In the genomic region with DNA sequence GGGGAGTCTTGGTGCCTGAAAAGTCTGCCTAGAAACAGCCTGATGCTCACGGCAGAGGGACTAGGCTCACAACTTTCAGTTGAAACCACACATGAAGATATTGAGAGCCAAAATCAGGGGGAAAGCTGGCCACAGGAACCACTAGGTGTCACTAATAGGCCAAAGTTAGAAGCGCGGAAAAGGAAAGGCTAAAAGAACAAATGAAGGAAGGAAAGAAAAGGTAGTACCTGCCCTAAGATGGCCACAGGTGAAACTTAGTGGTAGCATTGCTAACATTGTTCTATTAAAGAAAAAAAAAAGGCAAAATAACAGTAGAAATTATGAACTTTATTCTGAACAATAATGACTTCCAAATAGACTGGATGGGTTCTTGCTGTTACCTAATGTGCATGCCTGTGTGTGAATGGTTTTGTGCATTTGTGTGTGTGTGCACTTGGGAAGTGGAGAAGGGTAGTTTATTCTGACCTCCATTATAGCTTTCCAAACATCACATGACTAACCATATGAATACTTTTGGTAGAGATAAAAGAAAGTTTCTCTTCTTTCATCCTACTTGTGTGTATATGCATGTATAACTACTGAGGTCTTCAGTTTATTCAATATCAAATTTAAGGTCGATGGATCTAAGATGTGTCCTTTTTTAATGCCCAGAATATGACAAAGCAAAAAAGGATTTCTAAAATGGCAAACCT, we compare ENCODE assay signal across 1 cellular context.
TF ChIP-seq lines count a peak whose summit lies in the region.

No MANE protein-coding gene starts in this region.

TF ChIP-seq in K562, 482 proteins besides CTCF, POLR2A, EP300 and RAD21 (continued from another document):
- TF ChIP-seq, protein P1, sequence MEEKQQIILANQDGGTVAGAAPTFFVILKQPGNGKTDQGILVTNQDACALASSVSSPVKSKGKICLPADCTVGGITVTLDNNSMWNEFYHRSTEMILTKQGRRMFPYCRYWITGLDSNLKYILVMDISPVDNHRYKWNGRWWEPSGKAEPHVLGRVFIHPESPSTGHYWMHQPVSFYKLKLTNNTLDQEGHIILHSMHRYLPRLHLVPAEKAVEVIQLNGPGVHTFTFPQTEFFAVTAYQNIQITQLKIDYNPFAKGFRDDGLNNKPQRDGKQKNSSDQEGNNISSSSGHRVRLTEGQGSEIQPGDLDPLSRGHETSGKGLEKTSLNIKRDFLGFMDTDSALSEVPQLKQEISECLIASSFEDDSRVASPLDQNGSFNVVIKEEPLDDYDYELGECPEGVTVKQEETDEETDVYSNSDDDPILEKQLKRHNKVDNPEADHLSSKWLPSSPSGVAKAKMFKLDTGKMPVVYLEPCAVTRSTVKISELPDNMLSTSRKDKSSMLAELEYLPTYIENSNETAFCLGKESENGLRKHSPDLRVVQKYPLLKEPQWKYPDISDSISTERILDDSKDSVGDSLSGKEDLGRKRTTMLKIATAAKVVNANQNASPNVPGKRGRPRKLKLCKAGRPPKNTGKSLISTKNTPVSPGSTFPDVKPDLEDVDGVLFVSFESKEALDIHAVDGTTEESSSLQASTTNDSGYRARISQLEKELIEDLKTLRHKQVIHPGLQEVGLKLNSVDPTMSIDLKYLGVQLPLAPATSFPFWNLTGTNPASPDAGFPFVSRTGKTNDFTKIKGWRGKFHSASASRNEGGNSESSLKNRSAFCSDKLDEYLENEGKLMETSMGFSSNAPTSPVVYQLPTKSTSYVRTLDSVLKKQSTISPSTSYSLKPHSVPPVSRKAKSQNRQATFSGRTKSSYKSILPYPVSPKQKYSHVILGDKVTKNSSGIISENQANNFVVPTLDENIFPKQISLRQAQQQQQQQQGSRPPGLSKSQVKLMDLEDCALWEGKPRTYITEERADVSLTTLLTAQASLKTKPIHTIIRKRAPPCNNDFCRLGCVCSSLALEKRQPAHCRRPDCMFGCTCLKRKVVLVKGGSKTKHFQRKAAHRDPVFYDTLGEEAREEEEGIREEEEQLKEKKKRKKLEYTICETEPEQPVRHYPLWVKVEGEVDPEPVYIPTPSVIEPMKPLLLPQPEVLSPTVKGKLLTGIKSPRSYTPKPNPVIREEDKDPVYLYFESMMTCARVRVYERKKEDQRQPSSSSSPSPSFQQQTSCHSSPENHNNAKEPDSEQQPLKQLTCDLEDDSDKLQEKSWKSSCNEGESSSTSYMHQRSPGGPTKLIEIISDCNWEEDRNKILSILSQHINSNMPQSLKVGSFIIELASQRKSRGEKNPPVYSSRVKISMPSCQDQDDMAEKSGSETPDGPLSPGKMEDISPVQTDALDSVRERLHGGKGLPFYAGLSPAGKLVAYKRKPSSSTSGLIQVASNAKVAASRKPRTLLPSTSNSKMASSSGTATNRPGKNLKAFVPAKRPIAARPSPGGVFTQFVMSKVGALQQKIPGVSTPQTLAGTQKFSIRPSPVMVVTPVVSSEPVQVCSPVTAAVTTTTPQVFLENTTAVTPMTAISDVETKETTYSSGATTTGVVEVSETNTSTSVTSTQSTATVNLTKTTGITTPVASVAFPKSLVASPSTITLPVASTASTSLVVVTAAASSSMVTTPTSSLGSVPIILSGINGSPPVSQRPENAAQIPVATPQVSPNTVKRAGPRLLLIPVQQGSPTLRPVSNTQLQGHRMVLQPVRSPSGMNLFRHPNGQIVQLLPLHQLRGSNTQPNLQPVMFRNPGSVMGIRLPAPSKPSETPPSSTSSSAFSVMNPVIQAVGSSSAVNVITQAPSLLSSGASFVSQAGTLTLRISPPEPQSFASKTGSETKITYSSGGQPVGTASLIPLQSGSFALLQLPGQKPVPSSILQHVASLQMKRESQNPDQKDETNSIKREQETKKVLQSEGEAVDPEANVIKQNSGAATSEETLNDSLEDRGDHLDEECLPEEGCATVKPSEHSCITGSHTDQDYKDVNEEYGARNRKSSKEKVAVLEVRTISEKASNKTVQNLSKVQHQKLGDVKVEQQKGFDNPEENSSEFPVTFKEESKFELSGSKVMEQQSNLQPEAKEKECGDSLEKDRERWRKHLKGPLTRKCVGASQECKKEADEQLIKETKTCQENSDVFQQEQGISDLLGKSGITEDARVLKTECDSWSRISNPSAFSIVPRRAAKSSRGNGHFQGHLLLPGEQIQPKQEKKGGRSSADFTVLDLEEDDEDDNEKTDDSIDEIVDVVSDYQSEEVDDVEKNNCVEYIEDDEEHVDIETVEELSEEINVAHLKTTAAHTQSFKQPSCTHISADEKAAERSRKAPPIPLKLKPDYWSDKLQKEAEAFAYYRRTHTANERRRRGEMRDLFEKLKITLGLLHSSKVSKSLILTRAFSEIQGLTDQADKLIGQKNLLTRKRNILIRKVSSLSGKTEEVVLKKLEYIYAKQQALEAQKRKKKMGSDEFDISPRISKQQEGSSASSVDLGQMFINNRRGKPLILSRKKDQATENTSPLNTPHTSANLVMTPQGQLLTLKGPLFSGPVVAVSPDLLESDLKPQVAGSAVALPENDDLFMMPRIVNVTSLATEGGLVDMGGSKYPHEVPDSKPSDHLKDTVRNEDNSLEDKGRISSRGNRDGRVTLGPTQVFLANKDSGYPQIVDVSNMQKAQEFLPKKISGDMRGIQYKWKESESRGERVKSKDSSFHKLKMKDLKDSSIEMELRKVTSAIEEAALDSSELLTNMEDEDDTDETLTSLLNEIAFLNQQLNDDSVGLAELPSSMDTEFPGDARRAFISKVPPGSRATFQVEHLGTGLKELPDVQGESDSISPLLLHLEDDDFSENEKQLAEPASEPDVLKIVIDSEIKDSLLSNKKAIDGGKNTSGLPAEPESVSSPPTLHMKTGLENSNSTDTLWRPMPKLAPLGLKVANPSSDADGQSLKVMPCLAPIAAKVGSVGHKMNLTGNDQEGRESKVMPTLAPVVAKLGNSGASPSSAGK (IDR thresholded peaks at IDR 0.05): 0 out of 2 replicates have a peak, but pooled peaks have one; percentile 8
- TF ChIP-seq ZEB2 (IDR thresholded peaks at IDR 0.05) (peak; percentile 73; the same call in 1 of the 2 replicates), TOE1 (IDR thresholded peaks at IDR 0.05; ENCODE audit: borderline replicate concordance) (peak; percentile 58; the same call in 1 of the 2 replicates), TOE1 (CRISPR knock-in tag; IDR thresholded peaks at IDR 0.05; ENCODE audit: borderline replicate concordance, low read depth) (no peak), CTBP1 (IDR thresholded peaks at IDR 0.05; ENCODE audit: borderline replicate concordance) (peak; percentile 40; the same call in 1 of the 2 replicates), FOXJ3 (CRISPR knock-in tag; IDR thresholded peaks at IDR 0.05) (no peak), NCOR1 (IDR thresholded peaks at IDR 0.05) (peak; percentile 20; the same call in 1 of the 2 replicates), HDAC1 (IDR thresholded peaks at IDR 0.05) (peak in 1 of 2 experiments; percentile 47; a peak in 1 of 4 replicates), MAFK (IDR thresholded peaks at IDR 0.05; ENCODE audit: low read length) (no peak), ZSCAN29 (IDR thresholded peaks at IDR 0.05) (no peak), ERF (CRISPR knock-in tag; IDR thresholded peaks at IDR 0.05) (no peak), ZNF347 (CRISPR knock-in tag; IDR thresholded peaks at IDR 0.05; ENCODE audit: low read depth) (no peak), LCOR (CRISPR knock-in tag; IDR thresholded peaks at IDR 0.05) (0 out of 2 replicates have a peak, but pooled peaks have one; percentile 25), ARID2 (IDR thresholded peaks at IDR 0.05) (peak; percentile 70; the same call in 1 of the 2 replicates), XRCC5 (IDR thresholded peaks at IDR 0.05; ENCODE audit: low read depth, low read length) (0 out of 2 replicates have a peak, but pooled peaks have one; percentile 35), HDGF (IDR thresholded peaks at IDR 0.05) (0 out of 2 replicates have a peak, but pooled peaks have one; percentile 63), ATF7 (IDR thresholded peaks at IDR 0.05) (0 out of 2 replicates have a peak, but pooled peaks have one; percentile 7)
- TF ChIP-seq, protein P2, sequence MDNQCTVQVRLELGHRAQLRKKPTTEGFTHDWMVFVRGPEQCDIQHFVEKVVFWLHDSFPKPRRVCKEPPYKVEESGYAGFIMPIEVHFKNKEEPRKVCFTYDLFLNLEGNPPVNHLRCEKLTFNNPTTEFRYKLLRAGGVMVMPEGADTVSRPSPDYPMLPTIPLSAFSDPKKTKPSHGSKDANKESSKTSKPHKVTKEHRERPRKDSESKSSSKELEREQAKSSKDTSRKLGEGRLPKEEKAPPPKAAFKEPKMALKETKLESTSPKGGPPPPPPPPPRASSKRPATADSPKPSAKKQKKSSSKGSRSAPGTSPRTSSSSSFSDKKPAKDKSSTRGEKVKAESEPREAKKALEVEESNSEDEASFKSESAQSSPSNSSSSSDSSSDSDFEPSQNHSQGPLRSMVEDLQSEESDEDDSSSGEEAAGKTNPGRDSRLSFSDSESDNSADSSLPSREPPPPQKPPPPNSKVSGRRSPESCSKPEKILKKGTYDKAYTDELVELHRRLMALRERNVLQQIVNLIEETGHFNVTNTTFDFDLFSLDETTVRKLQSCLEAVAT (IDR thresholded peaks at IDR 0.05): 0 out of 4 replicates have a peak, but pooled peaks have one; percentile 34 to 63
- TF ChIP-seq, protein P3, sequence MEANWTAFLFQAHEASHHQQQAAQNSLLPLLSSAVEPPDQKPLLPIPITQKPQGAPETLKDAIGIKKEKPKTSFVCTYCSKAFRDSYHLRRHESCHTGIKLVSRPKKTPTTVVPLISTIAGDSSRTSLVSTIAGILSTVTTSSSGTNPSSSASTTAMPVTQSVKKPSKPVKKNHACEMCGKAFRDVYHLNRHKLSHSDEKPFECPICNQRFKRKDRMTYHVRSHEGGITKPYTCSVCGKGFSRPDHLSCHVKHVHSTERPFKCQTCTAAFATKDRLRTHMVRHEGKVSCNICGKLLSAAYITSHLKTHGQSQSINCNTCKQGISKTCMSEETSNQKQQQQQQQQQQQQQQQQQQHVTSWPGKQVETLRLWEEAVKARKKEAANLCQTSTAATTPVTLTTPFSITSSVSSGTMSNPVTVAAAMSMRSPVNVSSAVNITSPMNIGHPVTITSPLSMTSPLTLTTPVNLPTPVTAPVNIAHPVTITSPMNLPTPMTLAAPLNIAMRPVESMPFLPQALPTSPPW (CRISPR knock-in tag; IDR thresholded peaks at IDR 0.05): no peak
- TF ChIP-seq, protein P4, sequence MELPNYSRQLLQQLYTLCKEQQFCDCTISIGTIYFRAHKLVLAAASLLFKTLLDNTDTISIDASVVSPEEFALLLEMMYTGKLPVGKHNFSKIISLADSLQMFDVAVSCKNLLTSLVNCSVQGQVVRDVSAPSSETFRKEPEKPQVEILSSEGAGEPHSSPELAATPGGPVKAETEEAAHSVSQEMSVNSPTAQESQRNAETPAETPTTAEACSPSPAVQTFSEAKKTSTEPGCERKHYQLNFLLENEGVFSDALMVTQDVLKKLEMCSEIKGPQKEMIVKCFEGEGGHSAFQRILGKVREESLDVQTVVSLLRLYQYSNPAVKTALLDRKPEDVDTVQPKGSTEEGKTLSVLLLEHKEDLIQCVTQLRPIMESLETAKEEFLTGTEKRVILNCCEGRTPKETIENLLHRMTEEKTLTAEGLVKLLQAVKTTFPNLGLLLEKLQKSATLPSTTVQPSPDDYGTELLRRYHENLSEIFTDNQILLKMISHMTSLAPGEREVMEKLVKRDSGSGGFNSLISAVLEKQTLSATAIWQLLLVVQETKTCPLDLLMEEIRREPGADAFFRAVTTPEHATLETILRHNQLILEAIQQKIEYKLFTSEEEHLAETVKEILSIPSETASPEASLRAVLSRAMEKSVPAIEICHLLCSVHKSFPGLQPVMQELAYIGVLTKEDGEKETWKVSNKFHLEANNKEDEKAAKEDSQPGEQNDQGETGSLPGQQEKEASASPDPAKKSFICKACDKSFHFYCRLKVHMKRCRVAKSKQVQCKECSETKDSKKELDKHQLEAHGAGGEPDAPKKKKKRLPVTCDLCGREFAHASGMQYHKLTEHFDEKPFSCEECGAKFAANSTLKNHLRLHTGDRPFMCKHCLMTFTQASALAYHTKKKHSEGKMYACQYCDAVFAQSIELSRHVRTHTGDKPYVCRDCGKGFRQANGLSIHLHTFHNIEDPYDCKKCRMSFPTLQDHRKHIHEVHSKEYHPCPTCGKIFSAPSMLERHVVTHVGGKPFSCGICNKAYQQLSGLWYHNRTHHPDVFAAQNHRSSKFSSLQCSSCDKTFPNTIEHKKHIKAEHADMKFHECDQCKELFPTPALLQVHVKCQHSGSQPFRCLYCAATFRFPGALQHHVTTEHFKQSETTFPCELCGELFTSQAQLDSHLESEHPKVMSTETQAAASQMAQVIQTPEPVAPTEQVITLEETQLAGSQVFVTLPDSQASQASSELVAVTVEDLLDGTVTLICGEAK (IDR thresholded peaks at IDR 0.05): 0 out of 2 replicates have a peak, but pooled peaks have one; percentile 17
- TF ChIP-seq, protein P4 (CRISPR knock-in tag; IDR thresholded peaks at IDR 0.05): no peak
- TF ChIP-seq, protein P5, sequence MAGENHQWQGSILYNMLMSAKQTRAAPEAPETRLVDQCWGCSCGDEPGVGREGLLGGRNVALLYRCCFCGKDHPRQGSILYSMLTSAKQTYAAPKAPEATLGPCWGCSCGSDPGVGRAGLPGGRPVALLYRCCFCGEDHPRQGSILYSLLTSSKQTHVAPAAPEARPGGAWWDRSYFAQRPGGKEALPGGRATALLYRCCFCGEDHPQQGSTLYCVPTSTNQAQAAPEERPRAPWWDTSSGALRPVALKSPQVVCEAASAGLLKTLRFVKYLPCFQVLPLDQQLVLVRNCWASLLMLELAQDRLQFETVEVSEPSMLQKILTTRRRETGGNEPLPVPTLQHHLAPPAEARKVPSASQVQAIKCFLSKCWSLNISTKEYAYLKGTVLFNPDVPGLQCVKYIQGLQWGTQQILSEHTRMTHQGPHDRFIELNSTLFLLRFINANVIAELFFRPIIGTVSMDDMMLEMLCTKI (IDR thresholded peaks at IDR 0.05; ENCODE audit: partially characterized antibody): no peak
